In genomic region chr13:82655518-82655855, GRCh38 we compare ENCODE assay signal across 21 cellular contexts.
DNase-seq lines count a peak whose midpoint lies in the region; ATAC-seq and TF ChIP-seq lines count a peak whose summit lies in the region.
"Had no signal": no experiment of that assay in that cellular context is flagged by ENCODE, and none has a peak within 500 bp of the region (broad histone marks: within the 10 kb centered on the region; RNA-seq: fewer than 3 reads in every experiment).

No MANE protein-coding gene starts in this region.

- peaks cover 13% of the 10 kb centered on the region for H3K4me1 ChIP-seq in ACC112 (ENCODE audit: control insufficient read depth, insufficient read depth, low read length, unreplicated experiment)
- no peaks in the 10 kb centered on the region for H3K4me1 ChIP-seq in fibroblast of lung (ENCODE audit: control insufficient read depth, extremely low read depth, insufficient read depth, low read length)
- H3K4me1 ChIP-seq: pancreas had no signal

- ATAC-seq in WTC11 (peak; percentile 16; the same call in 1 of the 2 replicates), sciatic nerve (peak; percentile 52), HG02885 (IDR thresholded peaks at IDR 0.05; ENCODE audit: poor library complexity, unreplicated experiment) (no peak)
- ATAC-seq: natural killer cell treated with Interleukin-12 subunit alpha and Interleukin-12 subunit beta and Interleukin-15 and Interleukin-18, amount 100 ng/mL, for 72 hours; stimulated activated naive CD8-positive, alpha-beta T cell treated with anti-CD3 and anti-CD28 coated beads, Interleukin-15, Interleukin-2, amounts not matched to agents 100 U/mL and 50 U/mL, for 24 hours had no signal

- H3K4me2 ChIP-seq in fibroblast of lung (ENCODE audit: extremely low read depth, insufficient read depth, low read length) = peak overlapping the region; percentile 4
- H3K4me2 ChIP-seq: SK-N-SH had no signal

- H3K9me3 Mint-ChIP-seq in WTC11 = peaks cover 9% of the 10 kb centered on the region; the same call in 1 of the 2 replicates
- H3K9me3 Mint-ChIP-seq: central memory CD8-positive, alpha-beta T cell; H9 had no signal

- POLR2A ChIA-PET in WTC11 (lab: Charles Lee) = no interaction called here

- H3K36me3 Mint-ChIP-seq in WTC11 = no peaks in the 10 kb centered on the region
- H3K36me3 Mint-ChIP-seq: natural killer cell treated with Interleukin-12 subunit alpha and Interleukin-12 subunit beta and Interleukin-15 and Interleukin-18, amount 100 ng/mL, for 72 hours had no signal

- intact Hi-C loops in sciatic nerve (cut with DNase I) = no loop called here

- H3K27ac ChIP-seq in ACC112 (ENCODE audit: low read depth, low read length) (peak overlapping the region; percentile 84), fibroblast of lung (ENCODE audit: insufficient read depth, low read length) (peak overlapping the region; percentile 48)
- H3K27ac ChIP-seq: pancreas had no signal

- no peaks in the 10 kb centered on the region for H3K27me3 Mint-ChIP-seq in WTC11 (ENCODE audit: low read depth)
- H3K27me3 Mint-ChIP-seq: central memory CD8-positive, alpha-beta T cell; natural killer cell treated with Interleukin-12 subunit alpha and Interleukin-12 subunit beta and Interleukin-15 and Interleukin-18, amount 100 ng/mL, for 72 hours had no signal

- no peaks in the 10 kb centered on the region for H3K9me3 ChIP-seq in fibroblast of lung (ENCODE audit: control insufficient read depth, insufficient read depth, low read depth, low read length)
- H3K9me3 ChIP-seq: pancreas, SK-N-SH had no signal

- H3K4me3 Mint-ChIP-seq in WTC11 = no peak overlapping the region
- H3K4me3 Mint-ChIP-seq: activated naive CD4-positive, alpha-beta T cell treated with anti-CD3 and anti-CD28 coated beads for 36 hours; central memory CD8-positive, alpha-beta T cell; H9; natural killer cell treated with Interleukin-12 subunit alpha and Interleukin-12 subunit beta and Interleukin-15 and Interleukin-18, amount 100 ng/mL, for 72 hours had no signal

- H3K4me3 ChIP-seq in ACC112 (ENCODE audit: low read depth, low read length) (peak overlapping the region; percentile 42; the same call in 1 of the 2 replicates), fibroblast of lung (replicated peaks in 1 of 4; ENCODE audit: control extremely low read depth in 1 of 4, insufficient read depth in 1 of 4, low read depth in 3 of 4, low read length in 4 of 4) (peak overlapping the region in 2 of 4 experiments; percentile 38)
- H3K4me3 ChIP-seq: pancreas had no signal

- H3K27me3 ChIP-seq in ACC112 (ENCODE audit: insufficient read depth, low read length) = no peaks in the 10 kb centered on the region
- H3K27me3 ChIP-seq in fibroblast of lung (ENCODE audit: control insufficient read depth, insufficient read depth, low read length) = no peaks in the 10 kb centered on the region
- H3K27me3 ChIP-seq: pancreas had no signal

- H3K36me3 ChIP-seq in ACC112 (ENCODE audit: insufficient read depth, low read length) (no peaks in the 10 kb centered on the region), fibroblast of lung (ENCODE audit: control insufficient read depth, insufficient read depth, low read length) (no peaks in the 10 kb centered on the region)
- H3K36me3 ChIP-seq: pancreas had no signal

- DNase-seq in WTC11 (ENCODE audit: low spot score) = no peak
- DNase-seq in fibroblast of lung (ENCODE audit: low read depth in 2 of 2) = peak in 1 of 2 donors; percentile 40
- DNase-seq in sciatic nerve (ENCODE audit: low spot score) = no peak
- no peak for DNase-seq in retina
- DNase-seq in A172 (ENCODE audit: low spot score) = no peak
- DNase-seq in NCI-H82 treated with DMSO at 0.1 percent for 48 hours (lab: John Stamatoyannopoulos, UW; ENCODE audit: unreplicated experiment) = no peak
- DNase-seq: activated naive CD4-positive, alpha-beta T cell treated with anti-CD3 and anti-CD28 coated beads for 36 hours; H9; NCI-H1105; NCI-H2029; NCI-H226; RPMI8226; SK-N-SH; stimulated activated naive CD8-positive, alpha-beta T cell treated with anti-CD3 and anti-CD28 coated beads, Interleukin-15, Interleukin-2, amounts not matched to agents 100 U/mL and 50 U/mL, for 24 hours; T-helper 2 cell; trophoblast cell had no signal

- H3K79me2 ChIP-seq in ACC112 (ENCODE audit: control insufficient read depth, insufficient read depth, low read length, unreplicated experiment) (no peaks in the 10 kb centered on the region), fibroblast of lung (ENCODE audit: control insufficient read depth, insufficient read depth, low read length) (no peaks in the 10 kb centered on the region)

- H2AFZ ChIP-seq in ACC112 (ENCODE audit: low read length, unreplicated experiment) (peak overlapping the region; percentile 11), fibroblast of lung (ENCODE audit: low read length) (peak overlapping the region; percentile 0)

- H3K9ac ChIP-seq in fibroblast of lung (ENCODE audit: insufficient read depth, low read length) = no peak overlapping the region
- H3K9ac ChIP-seq: SK-N-SH had no signal

- H4K20me1 ChIP-seq in fibroblast of lung (ENCODE audit: control insufficient read depth, extremely low read depth, insufficient read depth, low read length) = no peaks in the 10 kb centered on the region

- no peak overlapping the region for H3K27ac Mint-ChIP-seq in WTC11
- H3K27ac Mint-ChIP-seq: activated naive CD4-positive, alpha-beta T cell treated with anti-CD3 and anti-CD28 coated beads for 36 hours; H9; natural killer cell treated with Interleukin-12 subunit alpha and Interleukin-12 subunit beta and Interleukin-15 and Interleukin-18, amount 100 ng/mL, for 72 hours had no signal

- CTCF ChIA-PET in WTC11 (lab: Charles Lee) = no interaction called here

- no peaks in the 10 kb centered on the region for H3K4me1 Mint-ChIP-seq in WTC11
- H3K4me1 Mint-ChIP-seq: central memory CD8-positive, alpha-beta T cell; H9 had no signal

- TF ChIP-seq CTCF in WTC11 (IDR thresholded peaks at IDR 0.05) (no peak), fibroblast of lung (conservative IDR thresholded peaks at IDR 0.05 in 1 of 2, IDR thresholded peaks at IDR 0.05 in 1 of 2; ENCODE audit: low read depth in 1 of 2, low read length in 2 of 2) (no peak)

TF ChIP-seq in WTC11, 78 proteins besides CTCF, POLR2A, EP300 and RAD21 (continues in another document):
- TF ChIP-seq E2F4 (CRISPR knock-in tag; IDR thresholded peaks at IDR 0.05; ENCODE audit: borderline replicate concordance, low read depth) = no peak
- TF ChIP-seq SOX15 (CRISPR knock-in tag; IDR thresholded peaks at IDR 0.05) = no peak
- no peak for TF ChIP-seq NFE2L1 (CRISPR knock-in tag; IDR thresholded peaks at IDR 0.05)
- TF ChIP-seq, protein P1, sequence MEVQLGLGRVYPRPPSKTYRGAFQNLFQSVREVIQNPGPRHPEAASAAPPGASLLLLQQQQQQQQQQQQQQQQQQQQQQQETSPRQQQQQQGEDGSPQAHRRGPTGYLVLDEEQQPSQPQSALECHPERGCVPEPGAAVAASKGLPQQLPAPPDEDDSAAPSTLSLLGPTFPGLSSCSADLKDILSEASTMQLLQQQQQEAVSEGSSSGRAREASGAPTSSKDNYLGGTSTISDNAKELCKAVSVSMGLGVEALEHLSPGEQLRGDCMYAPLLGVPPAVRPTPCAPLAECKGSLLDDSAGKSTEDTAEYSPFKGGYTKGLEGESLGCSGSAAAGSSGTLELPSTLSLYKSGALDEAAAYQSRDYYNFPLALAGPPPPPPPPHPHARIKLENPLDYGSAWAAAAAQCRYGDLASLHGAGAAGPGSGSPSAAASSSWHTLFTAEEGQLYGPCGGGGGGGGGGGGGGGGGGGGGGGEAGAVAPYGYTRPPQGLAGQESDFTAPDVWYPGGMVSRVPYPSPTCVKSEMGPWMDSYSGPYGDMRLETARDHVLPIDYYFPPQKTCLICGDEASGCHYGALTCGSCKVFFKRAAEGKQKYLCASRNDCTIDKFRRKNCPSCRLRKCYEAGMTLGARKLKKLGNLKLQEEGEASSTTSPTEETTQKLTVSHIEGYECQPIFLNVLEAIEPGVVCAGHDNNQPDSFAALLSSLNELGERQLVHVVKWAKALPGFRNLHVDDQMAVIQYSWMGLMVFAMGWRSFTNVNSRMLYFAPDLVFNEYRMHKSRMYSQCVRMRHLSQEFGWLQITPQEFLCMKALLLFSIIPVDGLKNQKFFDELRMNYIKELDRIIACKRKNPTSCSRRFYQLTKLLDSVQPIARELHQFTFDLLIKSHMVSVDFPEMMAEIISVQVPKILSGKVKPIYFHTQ (CRISPR knock-in tag; IDR thresholded peaks at IDR 0.05) = no peak
- no peak for TF ChIP-seq SMAD4 (CRISPR knock-in tag; IDR thresholded peaks at IDR 0.05)
- no peak for TF ChIP-seq TP53 (CRISPR knock-in tag; IDR thresholded peaks at IDR 0.05)
- no peak for TF ChIP-seq PREB (CRISPR knock-in tag; IDR thresholded peaks at IDR 0.05; ENCODE audit: borderline replicate concordance)
- TF ChIP-seq, protein P2, sequence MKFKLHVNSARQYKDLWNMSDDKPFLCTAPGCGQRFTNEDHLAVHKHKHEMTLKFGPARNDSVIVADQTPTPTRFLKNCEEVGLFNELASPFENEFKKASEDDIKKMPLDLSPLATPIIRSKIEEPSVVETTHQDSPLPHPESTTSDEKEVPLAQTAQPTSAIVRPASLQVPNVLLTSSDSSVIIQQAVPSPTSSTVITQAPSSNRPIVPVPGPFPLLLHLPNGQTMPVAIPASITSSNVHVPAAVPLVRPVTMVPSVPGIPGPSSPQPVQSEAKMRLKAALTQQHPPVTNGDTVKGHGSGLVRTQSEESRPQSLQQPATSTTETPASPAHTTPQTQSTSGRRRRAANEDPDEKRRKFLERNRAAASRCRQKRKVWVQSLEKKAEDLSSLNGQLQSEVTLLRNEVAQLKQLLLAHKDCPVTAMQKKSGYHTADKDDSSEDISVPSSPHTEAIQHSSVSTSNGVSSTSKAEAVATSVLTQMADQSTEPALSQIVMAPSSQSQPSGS (CRISPR knock-in tag; IDR thresholded peaks at IDR 0.05; ENCODE audit: borderline replicate concordance, low read depth) = no peak
